In genomic region chr1:77484334-77484733, GRCh38 we compare ENCODE assay signal across 1 cellular context.
TF ChIP-seq lines count a peak whose summit lies in the region.

No MANE protein-coding gene starts in this region.

TF ChIP-seq in IMR-90, 13 proteins besides CTCF, POLR2A, EP300 and RAD21 (continued from another document):
- TF ChIP-seq USF2 (IDR thresholded peaks at IDR 0.05; ENCODE audit: low read depth, low read length) (no peak), NFE2L2 (IDR thresholded peaks at IDR 0.05; ENCODE audit: low read depth, low read length) (no peak), ELK1 (IDR thresholded peaks at IDR 0.05; ENCODE audit: borderline replicate concordance, low read depth, low read length) (no peak), MAFK (IDR thresholded peaks at IDR 0.05; ENCODE audit: low read depth, low read length) (no peak), SMC3 (IDR thresholded peaks at IDR 0.05; ENCODE audit: low read depth, low read length) (no peak), CHD1 (IDR thresholded peaks at IDR 0.05; ENCODE audit: low read depth, low read length) (no peak), BHLHE40 (IDR thresholded peaks at IDR 0.05; ENCODE audit: low read depth, low read length) (no peak), CEBPB (IDR thresholded peaks at IDR 0.05; ENCODE audit: low read depth, low read length) (no peak), MXI1 (IDR thresholded peaks at IDR 0.05; ENCODE audit: borderline replicate concordance, low read depth, low read length) (no peak), FOS (IDR thresholded peaks at IDR 0.05; ENCODE audit: low read depth, low read length) (no peak)
TF ChIP-seq in IMR-90: peak in this region for 0.
